Comparison of ENCODE assay signal across 1 cellular context in genomic region chr17:33751702-33752065, GRCh38.
TF ChIP-seq lines count a peak whose summit lies in the region.

No MANE protein-coding gene starts in this region.

TF ChIP-seq in endothelial cell of umbilical vein, 7 proteins besides CTCF, POLR2A, EP300 and RAD21:
- TF ChIP-seq GATA2 (IDR thresholded peaks at IDR 0.05; ENCODE audit: insufficient read depth, insufficient read length, low read depth, low read length) (no peak), JUN (IDR thresholded peaks at IDR 0.05; ENCODE audit: borderline replicate concordance, insufficient read depth, insufficient read length, low read depth) (no peak), MYC (IDR thresholded peaks at IDR 0.05; ENCODE audit: low read depth, low read length) (no peak), EZH2 (IDR thresholded peaks at IDR 0.05; ENCODE audit: borderline replicate concordance, low read depth, low read length, severe bottlenecking) (no peak), MAX (IDR thresholded peaks at IDR 0.05; ENCODE audit: insufficient read depth, insufficient read length) (no peak), FOS (IDR thresholded peaks at IDR 0.05; ENCODE audit: borderline replicate concordance, insufficient read depth, low read length) (no peak), POLR2AphosphoS5 (IDR thresholded peaks at IDR 0.05; ENCODE audit: insufficient read depth, low read depth, low read length) (no peak)
